In the genomic region with DNA sequence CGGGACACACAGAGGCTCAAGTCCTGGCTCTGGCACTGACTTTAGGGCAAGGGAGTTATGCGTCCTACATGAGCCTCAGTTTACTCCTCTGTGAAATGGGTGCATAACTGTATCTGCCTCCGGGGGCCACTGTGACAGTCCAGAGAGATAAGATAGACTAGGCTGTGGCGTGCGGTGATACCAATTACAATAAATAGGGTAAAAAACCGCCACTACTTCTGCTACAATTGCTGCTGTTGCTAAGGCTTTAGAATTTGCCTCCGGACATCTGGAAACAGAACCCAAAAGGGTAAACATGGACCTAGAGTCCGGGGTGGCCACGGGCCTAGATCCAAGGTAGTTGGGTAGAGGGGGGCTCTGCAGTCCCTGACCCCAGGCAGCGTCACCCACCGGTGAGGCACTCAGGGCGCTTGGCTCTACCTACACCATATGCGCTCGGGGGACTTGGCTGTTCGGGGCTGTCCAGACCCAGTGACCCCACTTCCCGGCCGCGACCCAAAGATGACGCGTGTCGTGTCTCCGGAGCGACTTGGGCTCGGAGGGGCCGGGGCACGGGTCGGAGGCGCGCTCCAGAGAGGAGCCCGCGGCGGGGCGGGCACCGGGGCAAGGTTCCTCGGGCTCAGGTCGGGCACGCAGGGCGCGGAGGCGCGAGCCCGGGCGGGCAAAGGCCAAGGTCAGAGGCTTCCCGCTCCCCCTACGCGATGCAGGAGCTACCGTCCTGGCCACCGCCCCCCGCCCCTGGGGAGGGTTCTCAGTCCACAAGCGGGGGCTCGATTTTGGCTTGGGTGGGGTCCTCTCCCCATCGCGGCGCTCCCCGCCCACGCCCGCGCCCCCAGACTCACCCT, we compare ENCODE assay signal across 8 cellular contexts. TPM values are rescaled to one million over a fixed set of nuclear protein-coding genes. Genes with fewer than 3 reads are reported as not detected.
DNase-seq lines count a peak whose midpoint lies in the region; ATAC-seq and TF ChIP-seq lines count a peak whose summit lies in the region.

No MANE protein-coding gene starts in this region.

- H3K27ac ChIP-seq in left ventricle myocardium inferior (replicated peaks): peak overlapping the region; percentile 96

- no peaks in the 10 kb centered on the region for H3K36me3 Mint-ChIP-seq in activated T-cell treated with anti-CD3 and anti-CD28 coated beads, Interleukin-2, amount 50 U/mL, for 72 hours (ENCODE audit: insufficient read depth in 2 of 2)

- H3K4me3 ChIP-seq in left ventricle myocardium inferior: peak overlapping the region; percentile 99
- H3K4me3 ChIP-seq in retinal pigment epithelial cell (ENCODE audit: low read length): peak overlapping the region; percentile 58

- H3K9me3 ChIP-seq in left ventricle myocardium inferior (replicated peaks): no peaks in the 10 kb centered on the region

- peaks cover 7% of the 10 kb centered on the region for H3K4me1 Mint-ChIP-seq in activated T-cell treated with anti-CD3 and anti-CD28 coated beads, Interleukin-2, amount 50 U/mL, for 72 hours (ENCODE audit: low read depth)

- H3K27me3 ChIP-seq in left ventricle myocardium inferior (ENCODE audit: low read depth): no peaks in the 10 kb centered on the region

- H3K9me3 Mint-ChIP-seq in activated T-cell treated with anti-CD3 and anti-CD28 coated beads, Interleukin-2, amount 50 U/mL, for 72 hours: no peaks in the 10 kb centered on the region

- peak overlapping the region; percentile 59 to 73 for H3K4me3 Mint-ChIP-seq in activated T-cell treated with anti-CD3 and anti-CD28 coated beads, Interleukin-2, amount 50 U/mL, for 72 hours

- H3K27ac Mint-ChIP-seq in activated T-cell treated with anti-CD3 and anti-CD28 coated beads, Interleukin-2, amount 50 U/mL, for 72 hours: no peak overlapping the region

- DNase-seq in AG20443 (ENCODE audit: low spot score): peak; percentile 40
- DNase-seq in activated T-cell treated with anti-CD3 and anti-CD28 coated beads, Interleukin-2, amount 50 U/mL, for 72 hours: peak; percentile 22 to 33
- DNase-seq in left ventricle myocardium inferior: peak; percentile 45
- no peak for DNase-seq in retinal pigment epithelial cell (ENCODE audit: low read depth)
- no peak for DNase-seq in NCI-H1105 (lab: John Stamatoyannopoulos, UW)

- H3K27me3 Mint-ChIP-seq in activated T-cell treated with anti-CD3 and anti-CD28 coated beads, Interleukin-2, amount 50 U/mL, for 72 hours (ENCODE audit: low read depth): peaks cover 42% of the 10 kb centered on the region

- peak; percentile 13 for ATAC-seq in GM21737 (IDR thresholded peaks at IDR 0.05; ENCODE audit: unreplicated experiment)
- peak in 1 of 2 donors; percentile 21 for ATAC-seq in activated T-cell treated with anti-CD3 and anti-CD28 coated beads, Interleukin-2, amount 50 U/mL, for 72 hours (replicated peaks in 1 of 2)
- ATAC-seq in HG03469 (IDR thresholded peaks at IDR 0.05; ENCODE audit: unreplicated experiment): no peak
- no peak for ATAC-seq in HG03097 (IDR thresholded peaks at IDR 0.05; ENCODE audit: low FRiP score, unreplicated experiment)

- peaks cover 61% of the 10 kb centered on the region for H3K4me1 ChIP-seq in left ventricle myocardium inferior

- TF ChIP-seq CTCF in left ventricle myocardium inferior (IDR thresholded peaks at IDR 0.05; ENCODE audit: borderline replicate concordance) (no peak), retinal pigment epithelial cell (conservative IDR thresholded peaks at IDR 0.05; ENCODE audit: low read depth, low read length) (no peak)

- no peaks in the 10 kb centered on the region for H3K36me3 ChIP-seq in left ventricle myocardium inferior

- intact Hi-C loops in left ventricle myocardium inferior (cut with micrococcal nuclease): loop anchor here (5.0 kb wide), 1 partner anchor 96 kb away; no protein-coding TSS in a partner anchor

RNA-seq across cellular contexts. Expression of gene INSR, which starts 1.0 kb away (rescaled TPM):
- 1 to 10 TPM; 8.7 TPM for total RNA-seq in activated T-cell treated with anti-CD3 and anti-CD28 coated beads, Interleukin-2, amount 50 U/mL, for 72 hours
- total RNA-seq in left ventricle myocardium inferior: 85.3 TPM

RNA-seq across cellular contexts. Expression of gene ARHGEF18, which starts 55.6 kb away (rescaled TPM):
- total RNA-seq in activated T-cell treated with anti-CD3 and anti-CD28 coated beads, Interleukin-2, amount 50 U/mL, for 72 hours: 10 to 100 TPM; 32.8 to 42.7 TPM
- 8.3 TPM for total RNA-seq in left ventricle myocardium inferior

Comparison
In these comparisons a context has a peak if more than half of its experiments do, and no peak if none do; other contexts are left out.
1. DNase-seq: peak in AG20443 (single experiment), activated T-cell treated with anti-CD3 and anti-CD28 coated beads, Interleukin-2, amount 50 U/mL, for 72 hours (2 of 2) and left ventricle myocardium inferior (single experiment); none in retinal pigment epithelial cell (single experiment) and NCI-H1105 (single experiment).